In the genomic region with DNA sequence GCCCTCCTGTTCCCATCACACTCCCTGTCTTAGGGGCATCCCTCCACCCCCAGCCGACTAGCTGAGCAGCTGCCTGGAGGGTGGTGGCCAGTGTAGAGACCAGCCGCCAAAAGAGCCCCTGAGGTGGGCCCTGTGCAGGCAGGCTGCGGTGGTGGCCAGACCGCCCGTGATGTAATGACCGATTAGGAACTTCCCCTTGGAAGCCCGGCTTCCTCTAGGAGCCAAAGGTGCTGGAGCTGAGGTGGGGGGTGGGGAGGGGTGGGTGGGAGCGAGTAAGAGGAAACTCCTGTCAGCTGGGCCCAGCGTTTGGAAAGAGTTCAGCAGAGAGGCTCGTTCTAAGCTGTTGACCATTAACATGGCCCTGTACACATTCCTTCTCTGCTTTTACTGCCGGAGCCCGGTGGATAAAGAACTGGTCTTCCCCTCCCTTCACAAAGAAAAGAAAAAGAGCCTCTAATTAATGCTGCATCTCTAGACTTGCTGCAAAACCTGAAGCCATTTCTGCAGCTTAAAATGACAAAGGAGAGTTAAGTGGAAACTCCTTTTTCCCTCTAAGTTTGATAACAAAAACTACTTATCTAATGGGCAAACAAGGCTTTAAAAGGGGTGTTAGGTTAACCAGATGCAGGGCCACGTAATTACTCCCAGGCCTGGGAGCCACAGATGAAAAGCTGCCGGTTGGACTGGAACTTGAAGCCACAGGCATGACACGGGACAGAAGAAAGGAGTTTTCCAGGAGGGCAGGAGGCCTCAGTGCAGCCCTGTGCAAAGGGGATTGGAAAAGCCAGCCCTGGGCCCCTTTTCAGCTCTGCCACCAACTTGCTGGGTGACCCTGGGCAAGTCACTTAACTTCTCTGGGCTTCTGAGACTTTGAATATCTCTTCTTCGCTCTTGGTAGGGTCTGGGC, we compare ENCODE assay signal across 10 cellular contexts.
DNase-seq lines count a peak whose midpoint lies in the region; ATAC-seq and TF ChIP-seq lines count a peak whose summit lies in the region.
"Had no signal": no experiment of that assay in that cellular context is flagged by ENCODE, and none has a peak within 500 bp of the region (broad histone marks: within the 10 kb centered on the region; RNA-seq: fewer than 3 reads in every experiment).

No MANE protein-coding gene starts in this region.

- H3K27ac ChIP-seq in endodermal cell (ENCODE audit: low read depth, low read length) (peak overlapping the region; percentile 96), thoracic aorta (peak overlapping the region; percentile 76 to 77)

- DNase-seq in LNCaP clone FGC (ENCODE audit: low read depth): peak; percentile 55
- DNase-seq in endodermal cell: no peak
- DNase-seq in lung microvascular endothelial cell (ENCODE audit: low read depth in 2 of 2): peak; percentile 39 to 76
- no peak for DNase-seq in thoracic aorta (ENCODE audit: low spot score)
- DNase-seq in immature natural killer cell: no peak
- DNase-seq in NCI-H146 treated with DMSO at 0.1 percent for 48 hours (lab: John Stamatoyannopoulos, UW; ENCODE audit: unreplicated experiment): no peak
- DNase-seq: activated CD4-positive, alpha-beta T cell treated with anti-CD3 and anti-CD28 coated beads, Interleukin-2, amount 10 ng/mL, durations not matched to agents 24 days and 14 days; NCI-H748 treated with DMSO at 0.1 percent for 48 hours had no signal

- H3K4me1 Mint-ChIP-seq in endodermal cell (peaks cover 77% of the 10 kb centered on the region), immature natural killer cell (no peaks in the 10 kb centered on the region)
- H3K4me1 Mint-ChIP-seq: activated CD4-positive, alpha-beta T cell treated with anti-CD3 and anti-CD28 coated beads, Interleukin-2, amount 10 ng/mL, durations not matched to agents 24 days and 14 days had no signal

- WGBS in endodermal cell (ENCODE audit: insufficient coverage in 1 of 2, insufficient read length in 1 of 2), 2 experiments: 53 to 56% methylated on average over 7 to 16 of the region's 16 CpGs

- H3K36me3 ChIP-seq in endodermal cell (ENCODE audit: control insufficient read depth, insufficient read depth, low read length) (peaks cover 57% of the 10 kb centered on the region), thoracic aorta (no peaks in the 10 kb centered on the region)

- peak overlapping the region; percentile 50 for H3K9ac ChIP-seq in endodermal cell (ENCODE audit: extremely low read depth, low read length, poor library complexity, severe bottlenecking)

- peaks cover 49% of the 10 kb centered on the region for H3K36me3 Mint-ChIP-seq in endodermal cell (ENCODE audit: low read depth)
- H3K36me3 Mint-ChIP-seq in immature natural killer cell: no peaks in the 10 kb centered on the region

- H3K9me3 Mint-ChIP-seq in endodermal cell: no peaks in the 10 kb centered on the region
- no peaks in the 10 kb centered on the region for H3K9me3 Mint-ChIP-seq in immature natural killer cell
- H3K9me3 Mint-ChIP-seq: activated CD4-positive, alpha-beta T cell treated with anti-CD3 and anti-CD28 coated beads, Interleukin-2, amount 10 ng/mL, durations not matched to agents 24 days and 14 days had no signal

- H3K4me1 ChIP-seq in endodermal cell (ENCODE audit: control insufficient read depth, insufficient read depth, low read length): peaks cover 40% of the 10 kb centered on the region
- peaks cover 22 to 58% of the 10 kb centered on the region in 2 donors for H3K4me1 ChIP-seq in thoracic aorta (ENCODE audit: control insufficient read depth in 1 of 2, low read depth in 2 of 2)

- H3K4me3 Mint-ChIP-seq in endodermal cell: peak overlapping the region; percentile 28
- no peak overlapping the region for H3K4me3 Mint-ChIP-seq in immature natural killer cell
- H3K4me3 Mint-ChIP-seq: activated CD4-positive, alpha-beta T cell treated with anti-CD3 and anti-CD28 coated beads, Interleukin-2, amount 10 ng/mL, durations not matched to agents 24 days and 14 days had no signal

- H3K4me3 ChIP-seq in LNCaP clone FGC (ENCODE audit: low read depth, low read length) (no peak overlapping the region), endodermal cell (ENCODE audit: low read length) (peak overlapping the region; percentile 56), thoracic aorta (no peak overlapping the region)

- peak overlapping the region; percentile 90 for H3K27ac Mint-ChIP-seq in endodermal cell
- H3K27ac Mint-ChIP-seq in immature natural killer cell: no peak overlapping the region
- H3K27ac Mint-ChIP-seq: activated CD4-positive, alpha-beta T cell treated with anti-CD3 and anti-CD28 coated beads, Interleukin-2, amount 10 ng/mL, durations not matched to agents 24 days and 14 days had no signal

- H3K9me3 ChIP-seq in endodermal cell (ENCODE audit: control insufficient read depth, low read length): no peaks in the 10 kb centered on the region
- no peaks in the 10 kb centered on the region for H3K9me3 ChIP-seq in thoracic aorta

- TF ChIP-seq CTCF in LNCaP clone FGC (IDR thresholded peaks at IDR 0.05; ENCODE audit: control insufficient read depth, extremely low read depth, insufficient read depth) (no peak), endodermal cell (conservative IDR thresholded peaks at IDR 0.05) (no peak), thoracic aorta (IDR thresholded peaks at IDR 0.05) (no peak)

- H3K27me3 Mint-ChIP-seq in endodermal cell (ENCODE audit: insufficient read depth): no peaks in the 10 kb centered on the region
- peaks cover 0 to 2% (median 2%) of the 10 kb centered on the region in 3 donors for H3K27me3 Mint-ChIP-seq in immature natural killer cell (ENCODE audit: low read depth in 3 of 3)

- H3K27me3 ChIP-seq in endodermal cell (ENCODE audit: control insufficient read depth, insufficient read depth, low read length, poor library complexity, severe bottlenecking) (no peaks in the 10 kb centered on the region), thoracic aorta (replicated peaks; ENCODE audit: insufficient read depth) (no peaks in the 10 kb centered on the region)

- ATAC-seq in thoracic aorta (ENCODE audit: insufficient number of reproducible peaks, low FRiP score, low read depth) (no peak), HG02798 (IDR thresholded peaks at IDR 0.05; ENCODE audit: poor library complexity, unreplicated experiment) (no peak), GM18909 (IDR thresholded peaks at IDR 0.05; ENCODE audit: poor library complexity, unreplicated experiment) (no peak)

Comparison
In these comparisons a context has a peak if more than half of its experiments do, and no peak if none do; other contexts are left out.
1. DNase-seq: peak in LNCaP clone FGC (single experiment) and lung microvascular endothelial cell (2 of 2); none in endodermal cell (single experiment), thoracic aorta (single experiment), immature natural killer cell (0 of 3) and NCI-H146 treated with DMSO at 0.1 percent for 48 hours (single experiment).